Comparison of ENCODE assay signal across 17 cellular contexts in the genomic region with DNA sequence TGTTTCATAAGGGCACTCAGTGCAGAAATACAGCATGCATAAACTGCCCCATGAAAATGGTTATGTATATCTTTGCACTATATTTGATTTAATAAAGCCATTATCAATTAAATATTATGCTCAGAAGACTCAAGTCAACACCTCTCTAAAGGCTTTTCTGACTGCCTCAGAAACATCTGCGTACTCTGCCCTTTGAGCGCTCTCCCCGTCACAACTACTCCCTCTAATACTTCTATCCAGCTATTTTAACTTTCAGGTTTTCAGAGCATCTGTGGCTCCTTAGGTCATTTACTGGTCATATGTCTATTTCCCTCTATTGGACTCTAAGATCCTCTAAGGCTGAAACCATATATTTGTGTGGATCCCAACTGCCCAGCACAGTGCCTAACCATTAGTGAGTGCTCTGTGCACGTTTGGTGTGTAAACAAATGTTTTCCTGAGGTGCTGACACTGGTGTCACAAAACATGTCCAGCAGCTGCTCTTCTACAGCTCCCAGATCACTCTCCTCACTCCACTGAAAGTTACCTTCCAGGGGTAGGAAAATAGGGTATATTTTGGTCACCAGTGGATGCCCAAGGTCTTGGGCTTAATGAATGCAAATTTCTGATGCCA.
"Had no signal": no experiment of that assay in that cellular context is flagged by ENCODE, and none has a peak within 500 bp of the region (broad histone marks: within the 10 kb centered on the region; RNA-seq: fewer than 3 reads in every experiment).

No MANE protein-coding gene starts in this region.

- H3K27me3 Mint-ChIP-seq: activated naive CD8-positive, alpha-beta T cell; dendritic cell treated with granulocyte-macrophage colony-stimulating factor and Interleukin-4, amounts not matched to agents 40 ng/mL and 50 ng/mL, for 4 days had no signal

- ATAC-seq: heart left ventricle had no signal

- H3K27ac ChIP-seq: brain microvascular endothelial cell, thyroid gland had no signal

- H3K4me3 Mint-ChIP-seq: activated naive CD8-positive, alpha-beta T cell; dendritic cell treated with granulocyte-macrophage colony-stimulating factor and Interleukin-4, amounts not matched to agents 40 ng/mL and 50 ng/mL, for 4 days; neural crest cell; T-helper 2 cell treated with Interferon-gamma antibody and Interleukin-4, amounts not matched to agents 5 μg/mL and 100 μg/mL, for 36 hours had no signal

- H3K4me1 Mint-ChIP-seq: neural crest cell had no signal

- H3K36me3 Mint-ChIP-seq: activated naive CD8-positive, alpha-beta T cell had no signal

- H3K9me3 Mint-ChIP-seq: dendritic cell treated with granulocyte-macrophage colony-stimulating factor and Interleukin-4, amounts not matched to agents 40 ng/mL and 50 ng/mL, for 4 days; neural crest cell; stimulated activated effector memory CD8-positive, alpha-beta T cell treated with anti-CD3 and anti-CD28 coated beads, Interleukin-12 subunit alpha, Interleukin-12 subunit beta, amount 100 ng/mL, for 72 hours; T-helper 2 cell treated with Interferon-gamma antibody and Interleukin-4, amounts not matched to agents 5 μg/mL and 100 μg/mL, for 36 hours had no signal

- H3K9me3 ChIP-seq: heart left ventricle, ovary, thyroid gland, uterus had no signal

- H3K4me1 ChIP-seq: uterus had no signal

- H3K4me2 ChIP-seq: smooth muscle cell had no signal

- H3K27me3 ChIP-seq: brain microvascular endothelial cell, heart left ventricle, ovary, thyroid gland, uterus had no signal

- DNase-seq: activated CD4-positive, alpha-beta T cell treated with anti-CD3 and anti-CD28 coated beads, Interleukin-2, amount 50 U/mL, for 4 hours; activated effector memory CD4-positive, alpha-beta T cell treated with Interleukin-2 at 50 U/mL for 16 hours; activated T-cell treated with anti-CD3 and anti-CD28 coated beads, Interleukin-2, amount 50 U/mL, for 1 hour; amygdala; brain microvascular endothelial cell; cerebellar nuclear complex; heart left ventricle; ovary; retina; thyroid gland; uterus had no signal

- H3K27ac Mint-ChIP-seq: activated naive CD8-positive, alpha-beta T cell; dendritic cell treated with granulocyte-macrophage colony-stimulating factor and Interleukin-4, amounts not matched to agents 40 ng/mL and 50 ng/mL, for 4 days; T-helper 2 cell treated with Interferon-gamma antibody and Interleukin-4, amounts not matched to agents 5 μg/mL and 100 μg/mL, for 36 hours had no signal

- H3K4me3 ChIP-seq: heart left ventricle, ovary, smooth muscle cell, thyroid gland, uterus had no signal

- H3K36me3 ChIP-seq: brain microvascular endothelial cell, heart left ventricle, ovary, thyroid gland, uterus had no signal
